21 cellular contexts compared by ENCODE assay signal in the genomic region with DNA sequence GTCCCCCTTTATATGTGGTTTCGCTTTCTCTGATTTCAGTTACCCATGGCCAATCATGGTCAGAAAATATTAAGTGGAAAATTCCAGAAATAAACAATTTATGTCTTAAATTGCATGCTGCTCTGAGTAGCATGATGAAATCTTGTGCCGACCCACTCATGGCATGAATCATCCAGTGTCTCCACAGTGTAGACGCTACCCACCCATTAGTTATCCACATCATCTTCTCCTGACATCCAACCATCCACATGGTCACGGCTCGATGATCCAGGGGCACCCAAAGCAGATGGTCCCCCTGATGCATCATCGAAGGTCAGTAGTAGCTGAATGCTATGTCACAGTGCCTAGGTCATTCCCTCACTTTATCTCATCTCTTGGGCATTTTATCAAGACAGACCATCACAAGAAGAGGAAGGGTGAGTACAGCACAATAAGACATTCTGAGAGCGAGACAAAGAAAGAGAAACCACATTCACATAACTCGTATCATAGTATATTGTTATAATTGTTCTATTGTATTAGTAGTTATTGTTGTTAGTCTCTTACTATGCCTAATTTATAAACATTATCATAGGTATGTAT.
"Had no signal": no experiment of that assay in that cellular context is flagged by ENCODE, and none has a peak within 500 bp of the region (broad histone marks: within the 10 kb centered on the region; RNA-seq: fewer than 3 reads in every experiment).

No MANE protein-coding gene starts in this region.

- FAIRE-seq: endometrium, kidney had no signal

- H3K4me2 ChIP-seq: hepatocyte, smooth muscle cell had no signal

- H3K36me3 Mint-ChIP-seq: natural killer cell had no signal

- H3K4me3 ChIP-seq: hepatocyte, mucosa of descending colon, ovary, smooth muscle cell, suprapubic skin, thyroid gland, upper lobe of left lung, uterus had no signal

- H3K27ac Mint-ChIP-seq: natural killer cell had no signal

- H3K4me1 ChIP-seq: foreskin keratinocyte, suprapubic skin, thyroid gland, upper lobe of left lung, uterus had no signal

- H2AFZ ChIP-seq: hepatocyte had no signal

- H3K36me3 ChIP-seq: ovary, suprapubic skin, thyroid gland, upper lobe of left lung, uterus had no signal

- ATAC-seq: esophagus mucosa, foreskin keratinocyte, left colon, mucosa of descending colon, right cardiac atrium had no signal

- H3K27ac ChIP-seq: foreskin keratinocyte, hepatocyte, ovary, suprapubic skin, thyroid gland, upper lobe of left lung, uterus had no signal

- H3K27me3 ChIP-seq: hepatocyte, ovary, thyroid gland, upper lobe of left lung, uterus had no signal

- DNase-seq: effector memory CD4-positive, alpha-beta T cell; foreskin keratinocyte; head of caudate nucleus; kidney; left colon; mammary epithelial cell; mucosa of descending colon; natural killer cell; ovary; right cardiac atrium; stimulated activated CD4-positive, alpha-beta T cell treated with anti-CD3 and anti-CD28 coated beads, Interleukin-2, amount 100 ng/mL, for 48 hours; stimulated activated naive CD4-positive, alpha-beta T cell treated with Interleukin-2 at 50 U/mL for 16 hours; thyroid gland; uterus had no signal

- H3K4me1 Mint-ChIP-seq: natural killer cell had no signal

- H3K79me2 ChIP-seq: hepatocyte had no signal

- H3K4me3 Mint-ChIP-seq: natural killer cell, neural crest cell had no signal

- H3K9me3 Mint-ChIP-seq: natural killer cell, neural crest cell had no signal

- H3K9me3 ChIP-seq: mucosa of descending colon, ovary, suprapubic skin, thyroid gland, upper lobe of left lung, uterus had no signal
